In the genomic region with DNA sequence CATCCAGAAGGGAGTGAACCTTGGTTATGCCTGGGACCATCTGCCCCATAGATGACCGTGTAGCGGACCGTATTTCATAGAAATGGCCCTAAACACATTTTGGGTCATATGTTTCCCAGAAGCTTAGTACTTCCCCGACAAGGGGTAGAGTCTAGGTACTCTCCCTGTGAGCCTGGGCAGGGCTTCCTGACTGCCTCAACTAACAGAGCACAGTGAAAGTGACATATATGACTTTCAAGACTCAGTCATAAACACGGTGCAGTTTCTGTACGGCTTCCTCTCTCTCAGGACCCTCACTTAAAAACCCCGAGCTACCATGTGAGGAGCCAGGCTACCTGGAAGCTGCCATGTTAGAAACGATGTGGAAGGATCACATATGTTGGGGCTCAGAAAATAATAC, we compare ENCODE assay signal across 13 cellular contexts. TPM values are rescaled to one million over a fixed set of nuclear protein-coding genes. Genes with fewer than 3 reads are reported as not detected.
DNase-seq lines count a peak whose midpoint lies in the region; ATAC-seq and TF ChIP-seq lines count a peak whose summit lies in the region.
"Had no signal": no experiment of that assay in that cellular context is flagged by ENCODE, and none has a peak within 500 bp of the region (broad histone marks: within the 10 kb centered on the region; RNA-seq: fewer than 3 reads in every experiment).

No MANE protein-coding gene starts in this region.

- no peak overlapping the region for H3K27ac Mint-ChIP-seq in chondrocyte (ENCODE audit: unreplicated experiment)
- H3K27ac Mint-ChIP-seq: T-cell had no signal

- TF ChIP-seq EP300 in upper lobe of left lung (IDR thresholded peaks at IDR 0.05) (no peak), transverse colon (IDR thresholded peaks at IDR 0.05; ENCODE audit: low read depth) (no peak)

- ATAC-seq in GM19043 (IDR thresholded peaks at IDR 0.05; ENCODE audit: low read depth, unreplicated experiment) (peak; percentile 47), HG02678 (IDR thresholded peaks at IDR 0.05; ENCODE audit: unreplicated experiment) (peak; percentile 67), upper lobe of left lung (ENCODE audit: low FRiP score in 2 of 2) (no peak)

- in situ Hi-C loops in transverse colon (cut with MboI; ENCODE audit: low pct_ligation_motif_present in 1 of 4, low pct_unique_long_range_greater_than_20kb in 1 of 4, low sequenced_read_pairs in 3 of 4): loop anchor here (5.0 to 25.0 kb wide), 5 partner anchors 225 to 1148 kb away; no protein-coding TSS in a partner anchor

- WGBS in upper lobe of left lung, 2 donors: 88% methylated on average over 7 to 8 of the region's 8 CpGs
- whole genome bisulfite sequencing in transverse colon (ENCODE audit: low coverage in 1 of 2), 2 donors: 67 to 77% methylated on average over 1 to 8 of the region's 8 CpGs

- peak overlapping the region in 7 of 11 experiments; percentile 1 to 63 (median 42); a peak in 12 of 22 replicates for H3K27ac ChIP-seq in BLaER1 treated with 17β-estradiol and CSF1 and Interleukin-3, amounts not matched to agents 10 nM and 100 nM
- H3K27ac ChIP-seq in MM.1S (ENCODE audit: low read length) (no peak overlapping the region), upper lobe of left lung (no peak overlapping the region), transverse colon (no peak overlapping the region)

- peaks cover 0 to 5% (median 0%) of the 10 kb centered on the region in 11 experiments; a peak in 2 of 22 replicates for H3K9me3 ChIP-seq in BLaER1 treated with 17β-estradiol and CSF1 and Interleukin-3, amounts not matched to agents 10 nM and 100 nM (replicated peaks in 1 of 11)
- no peaks in the 10 kb centered on the region for H3K9me3 ChIP-seq in MM.1S (replicated peaks; ENCODE audit: insufficient read depth, low read length)
- H3K9me3 ChIP-seq in upper lobe of left lung: no peaks in the 10 kb centered on the region
- H3K9me3 ChIP-seq in transverse colon: no peaks in the 10 kb centered on the region

- no peaks in the 10 kb centered on the region for H3F3A ChIP-seq in MM.1S (ENCODE audit: insufficient read depth, low read length)

- DNase-seq in MM.1S (no peak), upper lobe of left lung (no peak), chondrocyte (ENCODE audit: low spot score) (no peak), amniotic stem cell (lab: John Stamatoyannopoulos, UW) (no peak), transverse colon (no peak)

- peak overlapping the region; percentile 70 for H2AFZ ChIP-seq in MM.1S (ENCODE audit: low read length)

- no peaks in the 10 kb centered on the region for H3K36me3 Mint-ChIP-seq in chondrocyte (ENCODE audit: low read depth)
- H3K36me3 Mint-ChIP-seq: naive thymus-derived CD8-positive, alpha-beta T cell; T-cell had no signal

- peaks cover 13% of the 10 kb centered on the region for H3K27me3 Mint-ChIP-seq in chondrocyte (ENCODE audit: low read depth)

- no peak for TF ChIP-seq POLR2A in upper lobe of left lung (IDR thresholded peaks at IDR 0.05)
- TF ChIP-seq POLR2A in transverse colon (IDR thresholded peaks at IDR 0.05): no peak

- intact Hi-C loops in transverse colon (cut with DNase I; ENCODE audit: low total_unique reads): loop anchor here (5.0 kb wide), 1 partner anchor 233 kb away; no protein-coding TSS in a partner anchor

- H3K4me1 ChIP-seq in BLaER1 treated with 17β-estradiol and CSF1 and Interleukin-3, amounts not matched to agents 10 nM and 100 nM: peaks cover 25 to 48% (median 46%) of the 10 kb centered on the region in 10 experiments
- H3K4me1 ChIP-seq in MM.1S (ENCODE audit: low read length): 0 out of 2 replicates have a peak, but pooled peaks cover 7% of the 10 kb centered on the region
- H3K4me1 ChIP-seq in upper lobe of left lung: peaks cover 0 to 13% (median 1%) of the 10 kb centered on the region in 4 donors
- H3K4me1 ChIP-seq in transverse colon: peaks cover 0 to 4% (median 0%) of the 10 kb centered on the region in 4 donors

- no peak for TF ChIP-seq CTCF in MM.1S (IDR thresholded peaks at IDR 0.05; ENCODE audit: low read length)
- no peak for TF ChIP-seq CTCF in upper lobe of left lung (IDR thresholded peaks at IDR 0.05)
- TF ChIP-seq CTCF in chondrocyte (IDR thresholded peaks at IDR 0.05): no peak
- no peak for TF ChIP-seq CTCF in transverse colon (IDR thresholded peaks at IDR 0.05)

- no peaks in the 10 kb centered on the region for H3K9me2 ChIP-seq in MM.1S (replicated peaks; ENCODE audit: insufficient read depth, low read length)

- peak overlapping the region in 9 of 11 experiments; percentile 8 to 50 (median 36); a peak in 12 of 22 replicates for H3K4me2 ChIP-seq in BLaER1 treated with 17β-estradiol and CSF1 and Interleukin-3, amounts not matched to agents 10 nM and 100 nM
- H3K4me2 ChIP-seq in MM.1S (ENCODE audit: low read depth, low read length): 0 out of 2 replicates have a peak overlapping the region, but pooled peaks have one; percentile 52

- no peaks in the 10 kb centered on the region for H3K27me3 ChIP-seq in BLaER1 treated with 17β-estradiol and CSF1 and Interleukin-3, amounts not matched to agents 10 nM and 100 nM
- H3K27me3 ChIP-seq in MM.1S (replicated peaks; ENCODE audit: insufficient read depth, low read length): no peaks in the 10 kb centered on the region
- no peaks in the 10 kb centered on the region for H3K27me3 ChIP-seq in upper lobe of left lung
- H3K27me3 ChIP-seq in transverse colon: no peaks in the 10 kb centered on the region

- H3K9me3 Mint-ChIP-seq in chondrocyte (ENCODE audit: low read depth): no peaks in the 10 kb centered on the region
- H3K9me3 Mint-ChIP-seq: naive thymus-derived CD8-positive, alpha-beta T cell; T-cell had no signal

- H4K20me1 ChIP-seq in BLaER1 treated with 17β-estradiol and CSF1 and Interleukin-3, amounts not matched to agents 10 nM and 100 nM: no peaks in the 10 kb centered on the region
- no peaks in the 10 kb centered on the region for H4K20me1 ChIP-seq in MM.1S (ENCODE audit: insufficient read depth, low read length)

- no peak overlapping the region for H3K4me3 Mint-ChIP-seq in chondrocyte (ENCODE audit: unreplicated experiment)
- H3K4me3 Mint-ChIP-seq: T-cell had no signal

- H3K9ac ChIP-seq in BLaER1 treated with 17β-estradiol and CSF1 and Interleukin-3, amounts not matched to agents 10 nM and 100 nM: peak overlapping the region in 5 of 11 experiments; percentile 2 to 34 (median 21); a peak in 3 of 22 replicates
- no peak overlapping the region for H3K9ac ChIP-seq in MM.1S (ENCODE audit: low read length)

- H3K36me3 ChIP-seq in BLaER1 treated with 17β-estradiol and CSF1 and Interleukin-3, amounts not matched to agents 10 nM and 100 nM: no peaks in the 10 kb centered on the region
- H3K36me3 ChIP-seq in MM.1S (replicated peaks; ENCODE audit: insufficient read depth, low read length) (no peaks in the 10 kb centered on the region), upper lobe of left lung (no peaks in the 10 kb centered on the region), transverse colon (no peaks in the 10 kb centered on the region)

- peaks cover 9% of the 10 kb centered on the region for H3K4me1 Mint-ChIP-seq in chondrocyte (ENCODE audit: low read depth)

- no peak overlapping the region for H3K4me3 ChIP-seq in BLaER1 treated with 17β-estradiol and CSF1 and Interleukin-3, amounts not matched to agents 10 nM and 100 nM
- H3K4me3 ChIP-seq in MM.1S (ENCODE audit: low read length) (no peak overlapping the region), upper lobe of left lung (no peak overlapping the region), transverse colon (no peak overlapping the region)

- no peaks in the 10 kb centered on the region for H3K79me2 ChIP-seq in MM.1S (ENCODE audit: low read length)

RNA-seq across cellular contexts. Expression of gene C9orf57, which starts 20.9 kb away (rescaled TPM):
- total RNA-seq in upper lobe of left lung: not detected
- not detected in 3 replicates for total RNA-seq in chondrocyte
- total RNA-seq in transverse colon: not detected
- total RNA-seq: epithelial cell of proximal tubule; left ventricle myocardium superior; naive thymus-derived CD8-positive, alpha-beta T cell; T-cell; urinary bladder had no signal

Comparison
In these comparisons a context has a peak if more than half of its experiments do, and no peak if none do; other contexts are left out.
1. H3K27ac ChIP-seq: peak in BLaER1 treated with 17β-estradiol and CSF1 and Interleukin-3, amounts not matched to agents 10 nM and 100 nM (7 of 11); none in MM.1S (single experiment), upper lobe of left lung (0 of 4) and transverse colon (0 of 4).
2. ATAC-seq: peak in GM19043 (single experiment) and HG02678 (single experiment); none in upper lobe of left lung (0 of 2).